Comparison of ENCODE assay signal across 19 cellular contexts in genomic region chr7:37706807-37707206, GRCh38.
"Had no signal": no experiment of that assay in that cellular context is flagged by ENCODE, and none has a peak within 500 bp of the region (broad histone marks: within the 10 kb centered on the region; RNA-seq: fewer than 3 reads in every experiment).

No MANE protein-coding gene starts in this region.

- DNase-seq: activated B cell treated with CpG ODN at 0.5 μM for 24 hours; activated CD4-positive, alpha-beta memory T cell treated with anti-CD3 and anti-CD28 coated beads, Interleukin-2, amount 10 ng/mL, durations not matched to agents 7 days and 5 days; activated CD4-positive, alpha-beta T cell treated with anti-CD3 and anti-CD28 coated beads for 4 hours; activated CD8-positive, alpha-beta memory T cell treated with anti-CD3 and anti-CD28 coated beads, Interleukin-2, amount 10 ng/mL, durations not matched to agents 7 days and 5 days; activated naive CD4-positive, alpha-beta T cell; activated naive CD8-positive, alpha-beta T cell treated with anti-CD3 and anti-CD28 coated beads for 36 hours; amniotic stem cell; effector memory CD8-positive, alpha-beta T cell; left colon; lower lobe of right lung; naive thymus-derived CD8-positive, alpha-beta T cell; stimulated activated CD4-positive, alpha-beta T cell treated with anti-CD3 and anti-CD28 coated beads, Interleukin-12 subunit alpha, Interleukin-12 subunit beta, amount 100 ng/mL, for 4 hours; stimulated activated CD4-positive, alpha-beta T cell treated with anti-CD3 and anti-CD28 coated beads, Interleukin-1b, Interleukin-23, amount 100 ng/mL, for 48 hours; stimulated activated naive CD4-positive, alpha-beta T cell treated with Interleukin-2 at 50 U/mL for 16 hours; T-helper 2 cell; tibial artery had no signal

- H3K4me1 ChIP-seq: right atrium auricular region, vagina had no signal

- H3K27ac ChIP-seq: lower lobe of right lung, vagina had no signal

- H3K27me3 ChIP-seq: cardiac muscle cell, right atrium auricular region, tibial artery, vagina had no signal

- H3K9me3 ChIP-seq: lower lobe of right lung, right atrium auricular region, tibial artery, vagina had no signal

- H3K36me3 ChIP-seq: cardiac muscle cell, lower lobe of right lung, right atrium auricular region, tibial artery, vagina had no signal

- ATAC-seq: activated CD8-positive, alpha-beta memory T cell treated with anti-CD3 and anti-CD28 coated beads, Interleukin-2, amount 10 ng/mL, durations not matched to agents 7 days and 5 days; effector memory CD8-positive, alpha-beta T cell; left colon; naive thymus-derived CD8-positive, alpha-beta T cell had no signal

- H3K4me3 ChIP-seq: cardiac muscle cell, lower lobe of right lung, right atrium auricular region, tibial artery, vagina had no signal
